ENCODE assay signal across 13 cellular contexts in genomic region chr6:87922191-87922946, GRCh38.
DNase-seq lines count a peak whose midpoint lies in the region; ATAC-seq and TF ChIP-seq lines count a peak whose summit lies in the region.
"Had no signal": no experiment of that assay in that cellular context is flagged by ENCODE, and none has a peak within 500 bp of the region (broad histone marks: within the 10 kb centered on the region; RNA-seq: fewer than 3 reads in every experiment).

No MANE protein-coding gene starts in this region.

- no peaks in the 10 kb centered on the region for H3K36me3 ChIP-seq in heart right ventricle
- H3K36me3 ChIP-seq in H7 (replicated peaks; ENCODE audit: control insufficient read depth, insufficient read depth, low read length), result no peaks in the 10 kb centered on the region
- H3K36me3 ChIP-seq: gastrocnemius medialis, left lung, suprapubic skin had no signal

- TF ChIP-seq CTCF in activated B cell treated with CpG ODN at 0.5 μM for 24 hours (IDR thresholded peaks at IDR 0.05) (no peak), heart right ventricle (IDR thresholded peaks at IDR 0.05) (no peak)

- POLR2A ChIA-PET in activated B cell treated with CpG ODN at 0.5 μM for 24 hours (lab: Charles Lee), result interaction anchor here (0.7 to 2.5 kb wide), 7 partner anchors 17 to 332 kb away, joined by 3 to 12 read pairs (median 7); partner anchors contain the start of genes AKIRIN2, ORC3 and RARS2

- 84 to 86% methylated on average over 2 of the region's 2 CpGs for WGBS in heart right ventricle, 2 donors

- H3K36me3 Mint-ChIP-seq in activated B cell treated with CpG ODN at 0.5 μM for 24 hours (ENCODE audit: low read depth), result no peaks in the 10 kb centered on the region
- H3K36me3 Mint-ChIP-seq: activated naive CD8-positive, alpha-beta T cell treated with anti-CD3 and anti-CD28 coated beads, Interleukin-2, amount 10 ng/mL, durations not matched to agents 7 days and 5 days had no signal

- no peak overlapping the region for H3K4me3 ChIP-seq in heart right ventricle
- H3K4me3 ChIP-seq in H7 (ENCODE audit: insufficient read depth, low read depth, low read length), result no peak overlapping the region
- H3K4me3 ChIP-seq: gastrocnemius medialis, left lung, suprapubic skin had no signal

- peaks cover 0 to 5% (median 0%) of the 10 kb centered on the region in 7 donors for H3K27me3 ChIP-seq in heart right ventricle
- no peaks in the 10 kb centered on the region for H3K27me3 ChIP-seq in H7 (ENCODE audit: control insufficient read depth, insufficient read depth, low read length)
- H3K27me3 ChIP-seq: gastrocnemius medialis, left lung, suprapubic skin had no signal

- CTCF ChIA-PET in activated B cell treated with CpG ODN at 0.5 μM for 24 hours (lab: Charles Lee), result interaction anchor here (0.7 to 0.9 kb wide), 2 partner anchors 91 to 948 kb away, joined by 3 to 4 read pairs; no protein-coding TSS in a partner anchor

- H3K9me3 ChIP-seq in heart right ventricle, result no peaks in the 10 kb centered on the region
- H3K9me3 ChIP-seq: gastrocnemius medialis, left lung, suprapubic skin had no signal

- ATAC-seq in GM18520 (IDR thresholded peaks at IDR 0.05; ENCODE audit: unreplicated experiment) (peak; percentile 0), GM21515 (IDR thresholded peaks at IDR 0.05; ENCODE audit: unreplicated experiment) (peak; percentile 7), HG03139 (IDR thresholded peaks at IDR 0.05; ENCODE audit: unreplicated experiment) (peak; percentile 13), activated B cell treated with CpG ODN at 0.5 μM for 24 hours (ENCODE audit: low read depth) (no peak), heart right ventricle (no peak)
- ATAC-seq: gastrocnemius medialis had no signal

- peaks cover 0 to 6% (median 0%) of the 10 kb centered on the region in 9 donors for H3K4me1 ChIP-seq in heart right ventricle
- H3K4me1 ChIP-seq: gastrocnemius medialis, left lung, suprapubic skin had no signal

- no peaks in the 10 kb centered on the region for H3K9me3 Mint-ChIP-seq in activated B cell treated with CpG ODN at 0.5 μM for 24 hours
- H3K9me3 Mint-ChIP-seq: activated naive CD8-positive, alpha-beta T cell treated with anti-CD3 and anti-CD28 coated beads, Interleukin-2, amount 10 ng/mL, durations not matched to agents 7 days and 5 days had no signal

- H3K4me3 Mint-ChIP-seq in activated B cell treated with CpG ODN at 0.5 μM for 24 hours, result peak overlapping the region; percentile 33
- H3K4me3 Mint-ChIP-seq: activated naive CD8-positive, alpha-beta T cell treated with anti-CD3 and anti-CD28 coated beads, Interleukin-2, amount 10 ng/mL, durations not matched to agents 7 days and 5 days had no signal

- no peaks in the 10 kb centered on the region for H3K27me3 Mint-ChIP-seq in activated B cell treated with CpG ODN at 0.5 μM for 24 hours

- H3K4me1 Mint-ChIP-seq in activated B cell treated with CpG ODN at 0.5 μM for 24 hours, result peaks cover 93% of the 10 kb centered on the region

- intact Hi-C loops in activated B cell treated with CpG ODN at 0.5 μM for 24 hours (cut with micrococcal nuclease), result loop anchor here (2.0 to 10.0 kb wide), 3 partner anchors 330 to 692 kb away; partner anchors contain the start of genes ORC3 and SLC35A1
- intact Hi-C loops in heart right ventricle (cut with DNase I), result loop anchor here in 2 of 10 donors (10.0 kb wide), 2 partner anchors 862 to 942 kb away; no protein-coding TSS in a partner anchor

- peak overlapping the region; percentile 88 for H3K27ac Mint-ChIP-seq in activated B cell treated with CpG ODN at 0.5 μM for 24 hours
- H3K27ac Mint-ChIP-seq: activated naive CD8-positive, alpha-beta T cell treated with anti-CD3 and anti-CD28 coated beads, Interleukin-2, amount 10 ng/mL, durations not matched to agents 7 days and 5 days had no signal

- no peak overlapping the region for H3K27ac ChIP-seq in heart right ventricle
- H3K27ac ChIP-seq: gastrocnemius medialis, suprapubic skin had no signal

- no peak for DNase-seq in activated B cell treated with CpG ODN at 0.5 μM for 24 hours
- DNase-seq in heart right ventricle, result no peak
- no peak for DNase-seq in Ammon's horn (ENCODE audit: low spot score)
- DNase-seq in H7, result no peak
- DNase-seq in NCI-H2081 (lab: John Stamatoyannopoulos, UW), result no peak
- DNase-seq: activated CD4-positive, alpha-beta T cell treated with anti-CD3 and anti-CD28 coated beads, Interleukin-2, amount 50 U/mL, for 48 hours; activated naive CD8-positive, alpha-beta T cell treated with anti-CD3 and anti-CD28 coated beads, Interleukin-2, amount 10 ng/mL, durations not matched to agents 7 days and 5 days; gastrocnemius medialis; left lung had no signal

Comparison
In these comparisons a context has a peak if more than half of its experiments do, and no peak if none do; other contexts are left out.
1. ATAC-seq: peak in GM18520 (single experiment), GM21515 (single experiment) and HG03139 (single experiment); none in activated B cell treated with CpG ODN at 0.5 μM for 24 hours (single experiment) and heart right ventricle (0 of 8).